In the genomic region with DNA sequence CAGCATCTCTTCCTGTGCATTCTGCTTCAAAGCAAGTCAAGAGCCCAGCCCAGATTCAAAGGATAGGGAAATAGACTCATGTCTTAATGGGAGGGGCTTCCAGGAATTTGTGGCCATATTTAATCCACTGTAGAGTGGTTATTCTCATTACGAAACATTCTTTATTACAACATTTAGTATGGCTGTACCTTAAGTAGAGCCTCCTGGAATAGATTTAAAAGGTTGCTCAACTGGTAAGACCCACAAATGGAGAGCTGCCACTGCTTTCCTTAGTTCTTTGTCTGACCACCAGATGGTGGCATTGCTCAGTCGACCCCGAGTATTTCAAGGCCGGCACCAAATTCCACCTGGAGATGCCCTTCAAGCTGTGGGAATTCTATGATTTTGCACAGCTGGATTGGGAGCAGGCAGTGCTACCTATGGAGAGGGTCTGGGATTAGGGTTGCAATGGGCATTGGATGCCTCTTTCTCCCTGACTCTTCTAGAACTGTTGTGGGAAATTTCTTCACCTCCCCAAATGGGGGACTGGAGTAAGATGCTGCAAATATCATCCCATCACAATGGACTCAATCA, we compare ENCODE assay signal across 8 cellular contexts.
DNase-seq lines count a peak whose midpoint lies in the region; ATAC-seq, FAIRE-seq and TF ChIP-seq lines count a peak whose summit lies in the region.

No MANE protein-coding gene starts in this region.

- CTCF ChIA-PET in A549 (lab: Yijun Ruan, JAX), result interaction anchor here (0.6 to 2.2 kb wide), 46 partner anchors 10 to 1568 kb away, joined by 3 to 24 read pairs (median 4); a partner anchor contains a TSS

- H3K4me3 Mint-ChIP-seq in activated T-cell treated with anti-CD3 and anti-CD28 coated beads, Interleukin-2, amount 50 U/mL, for 4 hours, result no peak overlapping the region

- no peak overlapping the region for H2AFZ ChIP-seq in neural cell (ENCODE audit: low read depth, low read length)

- no peaks in the 10 kb centered on the region for H3F3A ChIP-seq in neural cell (ENCODE audit: insufficient read depth, low read length, poor library complexity, severe bottlenecking)

- POLR2A ChIA-PET in A549 (lab: Yijun Ruan, JAX), result interaction anchor here (0.6 to 1.1 kb wide), 3 partner anchors 125 to 148 kb away, joined by 3 to 10 read pairs (median 4); no protein-coding TSS in a partner anchor

- TF ChIP-seq POLR2A in A549 (IDR thresholded peaks at IDR 0.05; ENCODE audit: low read length), result no peak

- H3K9me3 Mint-ChIP-seq in activated T-cell treated with anti-CD3 and anti-CD28 coated beads, Interleukin-2, amount 50 U/mL, for 4 hours, result peaks cover 17% of the 10 kb centered on the region

- WGBS in A549 (ENCODE audit: missing lambda C conversion rate), result under 1% methylated on average over 4 of the region's 4 CpGs

- peak; percentile 13 for FAIRE-seq in A549 (lab: Jason Lieb, UNC)
- no peak for FAIRE-seq in urothelium cell line (lab: Jason Lieb, UNC)

- no peaks in the 10 kb centered on the region for H3K4me1 ChIP-seq in A549

- TF ChIP-seq CTCF in A549 (IDR thresholded peaks at IDR 0.05) (peak; percentile 87), GM12873 (IDR thresholded peaks at IDR 0.05; ENCODE audit: insufficient read depth, low read depth, low read length, missing control alignments) (peak; percentile 80), fibroblast of mammary gland (conservative IDR thresholded peaks at IDR 0.05; ENCODE audit: control insufficient read depth, insufficient read depth, low read depth, low read length) (peak; percentile 81), neural cell (IDR thresholded peaks at IDR 0.05; ENCODE audit: poor library complexity, severe bottlenecking) (peak; percentile 92)

- H3K9ac ChIP-seq in neural cell (ENCODE audit: low read length), result no peak overlapping the region

- H3K27me3 Mint-ChIP-seq in activated T-cell treated with anti-CD3 and anti-CD28 coated beads, Interleukin-2, amount 50 U/mL, for 4 hours (ENCODE audit: low read depth), result no peaks in the 10 kb centered on the region

- no peak overlapping the region for H3K27ac ChIP-seq in A549
- H3K27ac ChIP-seq in neural cell (ENCODE audit: low read length), result no peak overlapping the region

- H3K36me3 ChIP-seq in neural cell (ENCODE audit: insufficient read depth, low read length), result no peaks in the 10 kb centered on the region

- H3K36me3 Mint-ChIP-seq in activated T-cell treated with anti-CD3 and anti-CD28 coated beads, Interleukin-2, amount 50 U/mL, for 4 hours (ENCODE audit: insufficient read depth), result no peaks in the 10 kb centered on the region

- no peaks in the 10 kb centered on the region for H3K79me2 ChIP-seq in neural cell (replicated peaks; ENCODE audit: insufficient read depth, low read length)

- peaks cover 56% of the 10 kb centered on the region for H3K4me1 Mint-ChIP-seq in activated T-cell treated with anti-CD3 and anti-CD28 coated beads, Interleukin-2, amount 50 U/mL, for 4 hours (ENCODE audit: low read depth)

- no peak overlapping the region for H3K4me3 ChIP-seq in A549
- no peak overlapping the region for H3K4me3 ChIP-seq in fibroblast of mammary gland (ENCODE audit: control insufficient read depth, low read depth, low read length)
- no peak overlapping the region for H3K4me3 ChIP-seq in neural cell (ENCODE audit: low read length)

- ATAC-seq in A549 (peak; percentile 80 to 95), HG03558 (IDR thresholded peaks at IDR 0.05; ENCODE audit: extremely low read depth, unreplicated experiment) (peak; percentile 50)
- no peak for ATAC-seq in activated T-cell treated with anti-CD3 and anti-CD28 coated beads, Interleukin-2, amount 50 U/mL, for 4 hours

- H3K4me2 ChIP-seq in A549, result no peak overlapping the region
- H3K4me2 ChIP-seq in neural cell (ENCODE audit: low read length), result no peak overlapping the region

- no peaks in the 10 kb centered on the region for H3K9me2 ChIP-seq in neural cell (ENCODE audit: insufficient read depth, low read length)

- H3K9me3 ChIP-seq in A549 (peaks cover 6% of the 10 kb centered on the region; the same call in 1 of the 3 replicates), neural cell (ENCODE audit: low read length) (peaks cover 5% of the 10 kb centered on the region)

- no peaks in the 10 kb centered on the region for H3K27me3 ChIP-seq in neural cell (ENCODE audit: insufficient read depth, low read depth, low read length)

- TF ChIP-seq RAD21 in A549 (conservative IDR thresholded peaks at IDR 0.05 in 1 of 2, IDR thresholded peaks at IDR 0.05 in 1 of 2) (peak; percentile 92 to 93), neural cell (conservative IDR thresholded peaks at IDR 0.05) (peak; percentile 98)

- no peak for TF ChIP-seq EP300 in A549 (IDR thresholded peaks at IDR 0.05)
- TF ChIP-seq EP300 in neural cell (conservative IDR thresholded peaks at IDR 0.05; ENCODE audit: poor library complexity, severe bottlenecking), result no peak

- DNase-seq in A549 (ENCODE audit: low read depth in 1 of 2, low spot score in 1 of 2) (peak; percentile 66 to 67), NOMO-1 (lab: John Stamatoyannopoulos, UW; ENCODE audit: unreplicated experiment in 2 of 2) (peak; percentile 23 to 74), fibroblast of mammary gland (ENCODE audit: low read depth) (peak; percentile 79), urothelium cell line (ENCODE audit: low spot score) (peak; percentile 72)
- peak; percentile 25 for DNase-seq in activated T-cell treated with anti-CD3 and anti-CD28 coated beads, Interleukin-2, amount 50 U/mL, for 4 hours

- H4K20me1 ChIP-seq in neural cell (ENCODE audit: insufficient read depth), result no peaks in the 10 kb centered on the region

TF ChIP-seq in A549, 52 proteins besides CTCF, POLR2A, EP300 and RAD21:
- TF ChIP-seq CEBPB (IDR thresholded peaks at IDR 0.05), result peak in 1 of 2 experiments; percentile 58; a peak in 1 of 4 replicates
- TF ChIP-seq CHD4 (IDR thresholded peaks at IDR 0.05; ENCODE audit: borderline replicate concordance), result no peak
- TF ChIP-seq SMC3 (IDR thresholded peaks at IDR 0.05), result peak; percentile 92
- TF ChIP-seq, protein P1, sequence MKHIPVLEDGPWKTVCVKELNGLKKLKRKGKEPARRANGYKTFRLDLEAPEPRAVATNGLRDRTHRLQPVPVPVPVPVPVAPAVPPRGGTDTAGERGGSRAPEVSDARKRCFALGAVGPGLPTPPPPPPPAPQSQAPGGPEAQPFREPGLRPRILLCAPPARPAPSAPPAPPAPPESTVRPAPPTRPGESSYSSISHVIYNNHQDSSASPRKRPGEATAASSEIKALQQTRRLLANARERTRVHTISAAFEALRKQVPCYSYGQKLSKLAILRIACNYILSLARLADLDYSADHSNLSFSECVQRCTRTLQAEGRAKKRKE (CRISPR knock-in tag; IDR thresholded peaks at IDR 0.05; ENCODE audit: low read depth), result no peak

TF ChIP-seq in neural cell, 6 proteins besides CTCF, POLR2A, EP300 and RAD21:
- TF ChIP-seq POLR2AphosphoS5 (IDR thresholded peaks at IDR 0.05), result no peak
- TF ChIP-seq, protein P2, sequence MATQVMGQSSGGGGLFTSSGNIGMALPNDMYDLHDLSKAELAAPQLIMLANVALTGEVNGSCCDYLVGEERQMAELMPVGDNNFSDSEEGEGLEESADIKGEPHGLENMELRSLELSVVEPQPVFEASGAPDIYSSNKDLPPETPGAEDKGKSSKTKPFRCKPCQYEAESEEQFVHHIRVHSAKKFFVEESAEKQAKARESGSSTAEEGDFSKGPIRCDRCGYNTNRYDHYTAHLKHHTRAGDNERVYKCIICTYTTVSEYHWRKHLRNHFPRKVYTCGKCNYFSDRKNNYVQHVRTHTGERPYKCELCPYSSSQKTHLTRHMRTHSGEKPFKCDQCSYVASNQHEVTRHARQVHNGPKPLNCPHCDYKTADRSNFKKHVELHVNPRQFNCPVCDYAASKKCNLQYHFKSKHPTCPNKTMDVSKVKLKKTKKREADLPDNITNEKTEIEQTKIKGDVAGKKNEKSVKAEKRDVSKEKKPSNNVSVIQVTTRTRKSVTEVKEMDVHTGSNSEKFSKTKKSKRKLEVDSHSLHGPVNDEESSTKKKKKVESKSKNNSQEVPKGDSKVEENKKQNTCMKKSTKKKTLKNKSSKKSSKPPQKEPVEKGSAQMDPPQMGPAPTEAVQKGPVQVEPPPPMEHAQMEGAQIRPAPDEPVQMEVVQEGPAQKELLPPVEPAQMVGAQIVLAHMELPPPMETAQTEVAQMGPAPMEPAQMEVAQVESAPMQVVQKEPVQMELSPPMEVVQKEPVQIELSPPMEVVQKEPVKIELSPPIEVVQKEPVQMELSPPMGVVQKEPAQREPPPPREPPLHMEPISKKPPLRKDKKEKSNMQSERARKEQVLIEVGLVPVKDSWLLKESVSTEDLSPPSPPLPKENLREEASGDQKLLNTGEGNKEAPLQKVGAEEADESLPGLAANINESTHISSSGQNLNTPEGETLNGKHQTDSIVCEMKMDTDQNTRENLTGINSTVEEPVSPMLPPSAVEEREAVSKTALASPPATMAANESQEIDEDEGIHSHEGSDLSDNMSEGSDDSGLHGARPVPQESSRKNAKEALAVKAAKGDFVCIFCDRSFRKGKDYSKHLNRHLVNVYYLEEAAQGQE (IDR thresholded peaks at IDR 0.05; ENCODE audit: borderline replicate concordance), result peak; percentile 76
- TF ChIP-seq EZH2 (IDR thresholded peaks at IDR 0.05; ENCODE audit: borderline replicate concordance, insufficient read depth, low read length, poor library complexity, severe bottlenecking), result no peak
- TF ChIP-seq MXI1 (conservative IDR thresholded peaks at IDR 0.05; ENCODE audit: poor library complexity, severe bottlenecking), result no peak
- TF ChIP-seq TAF1 (IDR thresholded peaks at IDR 0.05; ENCODE audit: low read depth), result no peak
- TF ChIP-seq SMC3 (conservative IDR thresholded peaks at IDR 0.05; ENCODE audit: poor library complexity), result peak; percentile 99

Comparison
In these comparisons a context has a peak if more than half of its experiments do, and no peak if none do; other contexts are left out.
1. ATAC-seq: peak in A549 (2 of 2) and HG03558 (single experiment); none in activated T-cell treated with anti-CD3 and anti-CD28 coated beads, Interleukin-2, amount 50 U/mL, for 4 hours (0 of 2).
2. DNase-seq: peak in every context shown above with its lines; median percentile 79 in fibroblast of mammary gland; 72 in urothelium cell line; 66 in A549; 48 in NOMO-1; 25 in activated T-cell treated with anti-CD3 and anti-CD28 coated beads, Interleukin-2, amount 50 U/mL, for 4 hours.
3. Peak in every context shown above with its lines, with median percentiles within 50 percentile points of each other: CTCF ChIP-seq.